21 cellular contexts compared by ENCODE assay signal in the genomic region with DNA sequence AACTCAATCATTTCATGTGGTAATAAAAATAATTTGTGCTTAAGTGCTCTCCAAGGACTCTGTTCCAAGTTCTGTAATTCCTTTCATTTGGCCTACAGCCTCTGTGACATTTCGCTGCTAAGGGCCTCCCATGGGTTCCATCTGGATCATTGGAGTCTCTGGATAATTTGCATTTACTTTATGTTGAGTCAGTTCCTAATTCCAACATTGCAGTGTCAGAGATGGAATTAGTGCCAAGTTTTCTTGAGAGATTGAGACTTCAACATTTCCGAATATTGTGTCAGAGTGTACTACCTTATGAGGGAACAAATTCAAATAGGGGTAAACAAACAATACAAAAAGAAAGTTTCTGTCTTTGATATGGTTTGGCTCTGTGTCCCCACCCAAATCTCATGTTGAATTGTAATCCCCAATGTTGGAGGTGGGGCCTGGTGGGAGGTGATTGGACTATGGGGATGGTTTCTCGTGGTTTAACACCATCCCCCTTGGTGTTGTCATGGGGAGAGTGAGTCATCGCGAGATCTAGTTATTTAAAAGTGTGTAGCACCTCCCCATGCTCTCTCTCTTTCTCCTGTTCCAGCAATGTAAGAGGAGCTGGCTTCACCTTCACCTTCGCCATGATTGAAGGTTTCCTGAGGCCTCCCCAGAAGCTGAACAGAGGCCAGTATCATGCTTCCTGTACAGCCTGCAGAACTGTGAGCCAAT.
DNase-seq lines count a peak whose midpoint lies in the region; ATAC-seq and TF ChIP-seq lines count a peak whose summit lies in the region.
"Had no signal": no experiment of that assay in that cellular context is flagged by ENCODE, and none has a peak within 500 bp of the region (broad histone marks: within the 10 kb centered on the region; RNA-seq: fewer than 3 reads in every experiment).

No MANE protein-coding gene starts in this region.

- H3K4me3 ChIP-seq in foreskin fibroblast (ENCODE audit: low read depth in 1 of 2, low read length in 2 of 2) = no peak overlapping the region
- H3K4me3 ChIP-seq: lower lobe of right lung, prostate gland, SK-N-MC had no signal

- TF ChIP-seq CTCF in foreskin fibroblast (IDR thresholded peaks at IDR 0.05; ENCODE audit: low read depth, low read length) = no peak

- peak; percentile 4 for DNase-seq in stimulated activated CD4-positive, alpha-beta T cell treated with anti-CD3 and anti-CD28 coated beads, Interleukin-15, amount 100 ng/mL, for 24 hours
- no peak for DNase-seq in stimulated activated CD4-positive, alpha-beta T cell treated with anti-CD3 and anti-CD28 coated beads, Interleukin-2, amount 100 ng/mL, for 48 hours
- peak; percentile 17 for DNase-seq in amniotic epithelial cell (ENCODE audit: low read depth)
- peak; percentile 81 to 93 for DNase-seq in foreskin fibroblast
- DNase-seq in C1 segment of cervical spinal cord (lab: John Stamatoyannopoulos, UW) = no peak
- no peak for DNase-seq in germinal center (ENCODE audit: low spot score)
- DNase-seq: activated CD4-positive, alpha-beta T cell treated with anti-CD3 and anti-CD28 coated beads, Interleukin-2, amount 50 U/mL, for 4 hours; activated T-cell treated with anti-CD3 and anti-CD28 coated beads, Interleukin-2, amount 50 U/mL, for 24 hours; caudate nucleus; effector CD4-positive, alpha-beta T cell; foreskin keratinocyte; GF-D8; lower lobe of right lung; NCI-H1694; NCI-H446 treated with DMSO at 0.1 percent for 48 hours had no signal

- ATAC-seq in HG02885 (IDR thresholded peaks at IDR 0.05; ENCODE audit: poor library complexity, unreplicated experiment) (no peak), HG03159 (IDR thresholded peaks at IDR 0.05; ENCODE audit: unreplicated experiment) (no peak)
- ATAC-seq: activated naive CD4-positive, alpha-beta T cell treated with anti-CD3 and anti-CD28 coated beads, Interleukin-2, amount 50 U/mL, for 72 hours; foreskin keratinocyte; lower lobe of right lung; natural killer cell treated with Interleukin-12 subunit alpha and Interleukin-12 subunit beta and Interleukin-15 and Interleukin-18, amount 100 ng/mL, for 72 hours had no signal

Comparison
In these comparisons a context has a peak if more than half of its experiments do, and no peak if none do; other contexts are left out.
1. DNase-seq: peak in stimulated activated CD4-positive, alpha-beta T cell treated with anti-CD3 and anti-CD28 coated beads, Interleukin-15, amount 100 ng/mL, for 24 hours (single experiment), amniotic epithelial cell (single experiment) and foreskin fibroblast (2 of 2); none in stimulated activated CD4-positive, alpha-beta T cell treated with anti-CD3 and anti-CD28 coated beads, Interleukin-2, amount 100 ng/mL, for 48 hours (0 of 2), C1 segment of cervical spinal cord (0 of 14) and germinal center (single experiment).